ENCODE assay signal across 10 cellular contexts in genomic region chr4:38119663-38120374, GRCh38.
DNase-seq lines count a peak whose midpoint lies in the region; ATAC-seq, FAIRE-seq and TF ChIP-seq lines count a peak whose summit lies in the region.
"Had no signal": no experiment of that assay in that cellular context is flagged by ENCODE, and none has a peak within 500 bp of the region (broad histone marks: within the 10 kb centered on the region; RNA-seq: fewer than 3 reads in every experiment).

No MANE protein-coding gene starts in this region.

- no peaks in the 10 kb centered on the region for H3K27me3 ChIP-seq in upper lobe of right lung

- peaks cover 15% of the 10 kb centered on the region for H3K36me3 ChIP-seq in upper lobe of right lung

- H3K27ac ChIP-seq in upper lobe of right lung: no peak overlapping the region

- FAIRE-seq in RCC 7860 (lab: Jason Lieb, UNC): peak; percentile 96

- intact Hi-C loops in upper lobe of right lung (cut with DNase I): no loop called here

- no peak for ATAC-seq in upper lobe of right lung
- no peak for ATAC-seq in HG03520 (IDR thresholded peaks at IDR 0.05; ENCODE audit: unreplicated experiment)

- H3K4me3 ChIP-seq in fibroblast of villous mesenchyme (ENCODE audit: low read depth, low read length): peak overlapping the region; percentile 14
- H3K4me3 ChIP-seq in skeletal muscle cell (ENCODE audit: low read depth, low read length): no peak overlapping the region
- no peak overlapping the region for H3K4me3 ChIP-seq in upper lobe of right lung

- no peak for TF ChIP-seq CTCF in fibroblast of villous mesenchyme (IDR thresholded peaks at IDR 0.05; ENCODE audit: insufficient read depth, low read depth, low read length)
- no peak for TF ChIP-seq CTCF in upper lobe of right lung (IDR thresholded peaks at IDR 0.05)

- DNase-seq in HCEC 1CT (peak; percentile 67), RCC 7860 (ENCODE audit: low spot score) (peak; percentile 83), fibroblast of villous mesenchyme (ENCODE audit: low read depth) (peak; percentile 96), skeletal muscle cell (ENCODE audit: low read depth) (peak; percentile 89), NOMO-1 treated with DMSO at 0.1 percent for 48 hours (lab: John Stamatoyannopoulos, UW; ENCODE audit: unreplicated experiment) (no peak), upper lobe of right lung (no peak), SIG-M5 (lab: John Stamatoyannopoulos, UW) (no peak)
- DNase-seq: activated B cell treated with CpG ODN at 0.5 μM for 24 hours, NCI-H1694 had no signal

- no peaks in the 10 kb centered on the region for H3K9me3 ChIP-seq in upper lobe of right lung

- peaks cover 5% of the 10 kb centered on the region for H3K4me1 ChIP-seq in upper lobe of right lung

Comparison
In these comparisons a context has a peak if more than half of its experiments do, and no peak if none do; other contexts are left out.
1. DNase-seq: peak in HCEC 1CT (single experiment), RCC 7860 (single experiment), fibroblast of villous mesenchyme (single experiment) and skeletal muscle cell (single experiment); none in NOMO-1 treated with DMSO at 0.1 percent for 48 hours (single experiment), upper lobe of right lung (single experiment) and SIG-M5 (single experiment).